In genomic region chr3:105425153-105425502, GRCh38 we compare ENCODE assay signal across 5 cellular contexts.
"Had no signal": no experiment of that assay in that cellular context is flagged by ENCODE, and none has a peak within 500 bp of the region (broad histone marks: within the 10 kb centered on the region; RNA-seq: fewer than 3 reads in every experiment).

No MANE protein-coding gene starts in this region.

- H3K27ac ChIP-seq: KMS-11 had no signal

- ATAC-seq: GM23338 had no signal

- H2AFZ ChIP-seq: GM23338 had no signal

- H3K4me2 ChIP-seq: GM23338, KMS-11 had no signal

- DNase-seq: H9, HCEC 1CT, KBM-7 had no signal

- H3K4me3 ChIP-seq: GM23338 had no signal

- H3K9ac ChIP-seq: KMS-11 had no signal
